1 cellular context compared by ENCODE assay signal in the genomic region with DNA sequence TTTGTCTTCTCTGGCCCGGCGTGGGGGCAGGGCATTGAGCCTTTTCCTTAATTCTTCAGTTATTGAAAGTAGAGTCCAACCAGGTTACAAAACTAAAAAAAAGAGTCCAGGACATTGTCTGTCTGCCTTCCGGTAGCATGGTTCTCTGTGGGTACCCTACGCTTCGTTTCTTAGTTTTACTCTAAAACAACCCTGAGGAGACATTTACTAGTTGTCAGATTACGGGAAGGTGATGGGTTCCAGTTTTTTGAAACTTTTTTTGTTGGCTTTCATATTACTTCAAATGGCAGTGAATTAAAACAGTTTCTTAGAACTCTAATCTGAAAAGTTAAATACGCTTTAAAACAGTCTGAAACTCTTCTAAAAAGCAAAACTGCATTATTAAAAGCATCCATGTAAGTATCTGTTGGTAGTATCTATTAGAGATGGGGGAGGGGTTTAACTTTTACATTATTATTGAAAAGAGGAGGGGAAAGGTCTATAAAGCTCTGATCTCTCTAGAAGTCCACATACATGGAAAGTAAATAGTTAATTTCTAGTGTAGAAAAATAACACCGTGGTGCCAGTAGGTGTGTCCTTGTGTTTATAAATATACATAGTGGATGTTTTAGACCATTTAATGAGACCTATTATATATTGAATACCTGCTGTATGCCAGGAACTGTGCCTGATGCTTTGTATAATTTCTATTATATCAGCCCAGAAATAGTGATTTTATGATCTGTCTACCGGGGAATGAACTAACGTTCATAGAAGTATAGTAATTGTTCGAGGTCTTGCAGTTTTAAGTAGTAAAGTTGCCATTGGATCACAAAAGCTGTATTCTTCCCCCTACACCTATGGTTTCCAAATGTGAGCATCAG.
TF ChIP-seq lines count a peak whose summit lies in the region.

No MANE protein-coding gene starts in this region.

TF ChIP-seq in HepG2, 621 proteins besides CTCF, POLR2A, EP300 and RAD21 (continued from another document and continues in another):
- TF ChIP-seq TAF15 (IDR thresholded peaks at IDR 0.05; ENCODE audit: low read depth, low read length, poor library complexity, severe bottlenecking) (no peak), NFRKB (IDR thresholded peaks at IDR 0.05) (no peak), KAT7 (CRISPR knock-in tag; IDR thresholded peaks at IDR 0.05; ENCODE audit: borderline replicate concordance) (no peak), MXI1 (IDR thresholded peaks at IDR 0.05; ENCODE audit: borderline replicate concordance, low read depth, low read length) (no peak), ZNF761 (CRISPR knock-in tag; conservative IDR thresholded peaks at IDR 0.05) (no peak), ZNF652 (CRISPR knock-in tag; IDR thresholded peaks at IDR 0.05; ENCODE audit: borderline replicate concordance, low read depth) (peak; percentile 91), SP4 (CRISPR knock-in tag; IDR thresholded peaks at IDR 0.05) (no peak), ZNF674 (CRISPR knock-in tag; IDR thresholded peaks at IDR 0.05; ENCODE audit: low read depth) (no peak), FOSL2 (CRISPR knock-in tag; IDR thresholded peaks at IDR 0.05) (no peak), TAF1 (CRISPR knock-in tag; IDR thresholded peaks at IDR 0.05) (no peak), ZNF713 (CRISPR knock-in tag; IDR thresholded peaks at IDR 0.05) (no peak), ZNF781 (CRISPR knock-in tag; IDR thresholded peaks at IDR 0.05; ENCODE audit: borderline replicate concordance, not compliant biosample characterization) (peak; percentile 9), MAF1 (CRISPR knock-in tag; IDR thresholded peaks at IDR 0.05; ENCODE audit: borderline replicate concordance) (no peak), EZH2 (conservative IDR thresholded peaks at IDR 0.05; ENCODE audit: low read depth, low read length) (no peak), ZNF10 (CRISPR knock-in tag; IDR thresholded peaks at IDR 0.05; ENCODE audit: borderline replicate concordance, low read depth) (no peak), ZBTB8A (CRISPR knock-in tag; IDR thresholded peaks at IDR 0.05; ENCODE audit: borderline replicate concordance, low read depth) (no peak; the same call in 1 of the 2 replicates), NCOA2 (CRISPR knock-in tag; IDR thresholded peaks at IDR 0.05) (no peak), POLR2AphosphoS2 (IDR thresholded peaks at IDR 0.05; ENCODE audit: low read depth, low read length) (peak; percentile 22; the same call in 1 of the 2 replicates), FOXM1 (CRISPR knock-in tag; IDR thresholded peaks at IDR 0.05) (no peak), DMAP1 (CRISPR knock-in tag; IDR thresholded peaks at IDR 0.05) (no peak), SP140L (CRISPR knock-in tag; IDR thresholded peaks at IDR 0.05; ENCODE audit: borderline replicate concordance) (0 out of 2 replicates have a peak, but pooled peaks have one; percentile 14), CREM (IDR thresholded peaks at IDR 0.05) (peak; percentile 27; the same call in 1 of the 2 replicates), CREM (CRISPR knock-in tag; IDR thresholded peaks at IDR 0.05) (no peak), ADNP (CRISPR knock-in tag; IDR thresholded peaks at IDR 0.05) (no peak), MYNN (CRISPR knock-in tag; IDR thresholded peaks at IDR 0.05; ENCODE audit: low read depth) (no peak)
- TF ChIP-seq, protein P1, sequence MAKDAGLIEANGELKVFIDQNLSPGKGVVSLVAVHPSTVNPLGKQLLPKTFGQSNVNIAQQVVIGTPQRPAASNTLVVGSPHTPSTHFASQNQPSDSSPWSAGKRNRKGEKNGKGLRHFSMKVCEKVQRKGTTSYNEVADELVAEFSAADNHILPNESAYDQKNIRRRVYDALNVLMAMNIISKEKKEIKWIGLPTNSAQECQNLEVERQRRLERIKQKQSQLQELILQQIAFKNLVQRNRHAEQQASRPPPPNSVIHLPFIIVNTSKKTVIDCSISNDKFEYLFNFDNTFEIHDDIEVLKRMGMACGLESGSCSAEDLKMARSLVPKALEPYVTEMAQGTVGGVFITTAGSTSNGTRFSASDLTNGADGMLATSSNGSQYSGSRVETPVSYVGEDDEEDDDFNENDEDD (CRISPR knock-in tag; IDR thresholded peaks at IDR 0.05; ENCODE audit: borderline replicate concordance), result no peak
- TF ChIP-seq, protein P2, sequence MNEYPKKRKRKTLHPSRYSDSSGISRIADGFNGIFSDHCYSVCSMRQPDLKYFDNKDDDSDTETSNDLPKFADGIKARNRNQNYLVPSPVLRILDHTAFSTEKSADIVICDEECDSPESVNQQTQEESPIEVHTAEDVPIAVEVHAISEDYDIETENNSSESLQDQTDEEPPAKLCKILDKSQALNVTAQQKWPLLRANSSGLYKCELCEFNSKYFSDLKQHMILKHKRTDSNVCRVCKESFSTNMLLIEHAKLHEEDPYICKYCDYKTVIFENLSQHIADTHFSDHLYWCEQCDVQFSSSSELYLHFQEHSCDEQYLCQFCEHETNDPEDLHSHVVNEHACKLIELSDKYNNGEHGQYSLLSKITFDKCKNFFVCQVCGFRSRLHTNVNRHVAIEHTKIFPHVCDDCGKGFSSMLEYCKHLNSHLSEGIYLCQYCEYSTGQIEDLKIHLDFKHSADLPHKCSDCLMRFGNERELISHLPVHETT (CRISPR knock-in tag; conservative IDR thresholded peaks at IDR 0.05), result no peak
- TF ChIP-seq, protein P3, sequence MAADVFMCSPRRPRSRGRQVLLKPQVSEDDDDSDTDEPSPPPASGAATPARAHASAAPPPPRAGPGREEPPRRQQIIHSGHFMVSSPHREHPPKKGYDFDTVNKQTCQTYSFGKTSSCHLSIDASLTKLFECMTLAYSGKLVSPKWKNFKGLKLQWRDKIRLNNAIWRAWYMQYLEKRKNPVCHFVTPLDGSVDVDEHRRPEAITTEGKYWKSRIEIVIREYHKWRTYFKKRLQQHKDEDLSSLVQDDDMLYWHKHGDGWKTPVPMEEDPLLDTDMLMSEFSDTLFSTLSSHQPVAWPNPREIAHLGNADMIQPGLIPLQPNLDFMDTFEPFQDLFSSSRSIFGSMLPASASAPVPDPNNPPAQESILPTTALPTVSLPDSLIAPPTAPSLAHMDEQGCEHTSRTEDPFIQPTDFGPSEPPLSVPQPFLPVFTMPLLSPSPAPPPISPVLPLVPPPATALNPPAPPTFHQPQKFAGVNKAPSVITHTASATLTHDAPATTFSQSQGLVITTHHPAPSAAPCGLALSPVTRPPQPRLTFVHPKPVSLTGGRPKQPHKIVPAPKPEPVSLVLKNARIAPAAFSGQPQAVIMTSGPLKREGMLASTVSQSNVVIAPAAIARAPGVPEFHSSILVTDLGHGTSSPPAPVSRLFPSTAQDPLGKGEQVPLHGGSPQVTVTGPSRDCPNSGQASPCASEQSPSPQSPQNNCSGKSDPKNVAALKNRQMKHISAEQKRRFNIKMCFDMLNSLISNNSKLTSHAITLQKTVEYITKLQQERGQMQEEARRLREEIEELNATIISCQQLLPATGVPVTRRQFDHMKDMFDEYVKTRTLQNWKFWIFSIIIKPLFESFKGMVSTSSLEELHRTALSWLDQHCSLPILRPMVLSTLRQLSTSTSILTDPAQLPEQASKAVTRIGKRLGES (CRISPR knock-in tag; IDR thresholded peaks at IDR 0.05; ENCODE audit: borderline replicate concordance), result no peak
- TF ChIP-seq, protein P4, sequence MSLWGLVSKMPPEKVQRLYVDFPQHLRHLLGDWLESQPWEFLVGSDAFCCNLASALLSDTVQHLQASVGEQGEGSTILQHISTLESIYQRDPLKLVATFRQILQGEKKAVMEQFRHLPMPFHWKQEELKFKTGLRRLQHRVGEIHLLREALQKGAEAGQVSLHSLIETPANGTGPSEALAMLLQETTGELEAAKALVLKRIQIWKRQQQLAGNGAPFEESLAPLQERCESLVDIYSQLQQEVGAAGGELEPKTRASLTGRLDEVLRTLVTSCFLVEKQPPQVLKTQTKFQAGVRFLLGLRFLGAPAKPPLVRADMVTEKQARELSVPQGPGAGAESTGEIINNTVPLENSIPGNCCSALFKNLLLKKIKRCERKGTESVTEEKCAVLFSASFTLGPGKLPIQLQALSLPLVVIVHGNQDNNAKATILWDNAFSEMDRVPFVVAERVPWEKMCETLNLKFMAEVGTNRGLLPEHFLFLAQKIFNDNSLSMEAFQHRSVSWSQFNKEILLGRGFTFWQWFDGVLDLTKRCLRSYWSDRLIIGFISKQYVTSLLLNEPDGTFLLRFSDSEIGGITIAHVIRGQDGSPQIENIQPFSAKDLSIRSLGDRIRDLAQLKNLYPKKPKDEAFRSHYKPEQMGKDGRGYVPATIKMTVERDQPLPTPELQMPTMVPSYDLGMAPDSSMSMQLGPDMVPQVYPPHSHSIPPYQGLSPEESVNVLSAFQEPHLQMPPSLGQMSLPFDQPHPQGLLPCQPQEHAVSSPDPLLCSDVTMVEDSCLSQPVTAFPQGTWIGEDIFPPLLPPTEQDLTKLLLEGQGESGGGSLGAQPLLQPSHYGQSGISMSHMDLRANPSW (CRISPR knock-in tag; IDR thresholded peaks at IDR 0.05; ENCODE audit: borderline replicate concordance), result no peak
- TF ChIP-seq, protein P5, sequence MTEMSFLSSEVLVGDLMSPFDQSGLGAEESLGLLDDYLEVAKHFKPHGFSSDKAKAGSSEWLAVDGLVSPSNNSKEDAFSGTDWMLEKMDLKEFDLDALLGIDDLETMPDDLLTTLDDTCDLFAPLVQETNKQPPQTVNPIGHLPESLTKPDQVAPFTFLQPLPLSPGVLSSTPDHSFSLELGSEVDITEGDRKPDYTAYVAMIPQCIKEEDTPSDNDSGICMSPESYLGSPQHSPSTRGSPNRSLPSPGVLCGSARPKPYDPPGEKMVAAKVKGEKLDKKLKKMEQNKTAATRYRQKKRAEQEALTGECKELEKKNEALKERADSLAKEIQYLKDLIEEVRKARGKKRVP (CRISPR knock-in tag; IDR thresholded peaks at IDR 0.05), result no peak
- TF ChIP-seq, protein P6, sequence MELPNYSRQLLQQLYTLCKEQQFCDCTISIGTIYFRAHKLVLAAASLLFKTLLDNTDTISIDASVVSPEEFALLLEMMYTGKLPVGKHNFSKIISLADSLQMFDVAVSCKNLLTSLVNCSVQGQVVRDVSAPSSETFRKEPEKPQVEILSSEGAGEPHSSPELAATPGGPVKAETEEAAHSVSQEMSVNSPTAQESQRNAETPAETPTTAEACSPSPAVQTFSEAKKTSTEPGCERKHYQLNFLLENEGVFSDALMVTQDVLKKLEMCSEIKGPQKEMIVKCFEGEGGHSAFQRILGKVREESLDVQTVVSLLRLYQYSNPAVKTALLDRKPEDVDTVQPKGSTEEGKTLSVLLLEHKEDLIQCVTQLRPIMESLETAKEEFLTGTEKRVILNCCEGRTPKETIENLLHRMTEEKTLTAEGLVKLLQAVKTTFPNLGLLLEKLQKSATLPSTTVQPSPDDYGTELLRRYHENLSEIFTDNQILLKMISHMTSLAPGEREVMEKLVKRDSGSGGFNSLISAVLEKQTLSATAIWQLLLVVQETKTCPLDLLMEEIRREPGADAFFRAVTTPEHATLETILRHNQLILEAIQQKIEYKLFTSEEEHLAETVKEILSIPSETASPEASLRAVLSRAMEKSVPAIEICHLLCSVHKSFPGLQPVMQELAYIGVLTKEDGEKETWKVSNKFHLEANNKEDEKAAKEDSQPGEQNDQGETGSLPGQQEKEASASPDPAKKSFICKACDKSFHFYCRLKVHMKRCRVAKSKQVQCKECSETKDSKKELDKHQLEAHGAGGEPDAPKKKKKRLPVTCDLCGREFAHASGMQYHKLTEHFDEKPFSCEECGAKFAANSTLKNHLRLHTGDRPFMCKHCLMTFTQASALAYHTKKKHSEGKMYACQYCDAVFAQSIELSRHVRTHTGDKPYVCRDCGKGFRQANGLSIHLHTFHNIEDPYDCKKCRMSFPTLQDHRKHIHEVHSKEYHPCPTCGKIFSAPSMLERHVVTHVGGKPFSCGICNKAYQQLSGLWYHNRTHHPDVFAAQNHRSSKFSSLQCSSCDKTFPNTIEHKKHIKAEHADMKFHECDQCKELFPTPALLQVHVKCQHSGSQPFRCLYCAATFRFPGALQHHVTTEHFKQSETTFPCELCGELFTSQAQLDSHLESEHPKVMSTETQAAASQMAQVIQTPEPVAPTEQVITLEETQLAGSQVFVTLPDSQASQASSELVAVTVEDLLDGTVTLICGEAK (IDR thresholded peaks at IDR 0.05), result no peak
- TF ChIP-seq, protein P6 (CRISPR knock-in tag; IDR thresholded peaks at IDR 0.05), result no peak
- TF ChIP-seq, protein P7, sequence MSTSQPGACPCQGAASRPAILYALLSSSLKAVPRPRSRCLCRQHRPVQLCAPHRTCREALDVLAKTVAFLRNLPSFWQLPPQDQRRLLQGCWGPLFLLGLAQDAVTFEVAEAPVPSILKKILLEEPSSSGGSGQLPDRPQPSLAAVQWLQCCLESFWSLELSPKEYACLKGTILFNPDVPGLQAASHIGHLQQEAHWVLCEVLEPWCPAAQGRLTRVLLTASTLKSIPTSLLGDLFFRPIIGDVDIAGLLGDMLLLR (CRISPR knock-in tag; IDR thresholded peaks at IDR 0.05), result no peak
- TF ChIP-seq, protein P8, sequence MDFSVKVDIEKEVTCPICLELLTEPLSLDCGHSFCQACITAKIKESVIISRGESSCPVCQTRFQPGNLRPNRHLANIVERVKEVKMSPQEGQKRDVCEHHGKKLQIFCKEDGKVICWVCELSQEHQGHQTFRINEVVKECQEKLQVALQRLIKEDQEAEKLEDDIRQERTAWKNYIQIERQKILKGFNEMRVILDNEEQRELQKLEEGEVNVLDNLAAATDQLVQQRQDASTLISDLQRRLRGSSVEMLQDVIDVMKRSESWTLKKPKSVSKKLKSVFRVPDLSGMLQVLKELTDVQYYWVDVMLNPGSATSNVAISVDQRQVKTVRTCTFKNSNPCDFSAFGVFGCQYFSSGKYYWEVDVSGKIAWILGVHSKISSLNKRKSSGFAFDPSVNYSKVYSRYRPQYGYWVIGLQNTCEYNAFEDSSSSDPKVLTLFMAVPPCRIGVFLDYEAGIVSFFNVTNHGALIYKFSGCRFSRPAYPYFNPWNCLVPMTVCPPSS (IDR thresholded peaks at IDR 0.05), result no peak
